28 cellular contexts compared by ENCODE assay signal in genomic region chr7:121501566-121501965, GRCh38.
"Had no signal": no experiment of that assay in that cellular context is flagged by ENCODE, and none has a peak within 500 bp of the region (broad histone marks: within the 10 kb centered on the region; RNA-seq: fewer than 3 reads in every experiment).

No MANE protein-coding gene starts in this region.

- H3K4me1 Mint-ChIP-seq: activated naive CD4-positive, alpha-beta T cell treated with anti-CD3 and anti-CD28 coated beads, Interleukin-2, amount 10 ng/mL, durations not matched to agents 7 days and 5 days; activated naive CD8-positive, alpha-beta T cell treated with anti-CD3 and anti-CD28 coated beads, Interleukin-2, amount 10 ng/mL, durations not matched to agents 7 days and 5 days; brain had no signal

- H3K36me3 ChIP-seq: ascending aorta, breast epithelium, cardiac muscle cell, colonic mucosa, esophagus squamous epithelium, gastroesophageal sphincter had no signal

- DNase-seq: activated CD4-positive, alpha-beta memory T cell treated with anti-CD3 and anti-CD28 coated beads for 36 hours; activated CD4-positive, alpha-beta T cell treated with anti-CD3 and anti-CD28 coated beads for 1 hour; activated CD4-positive, alpha-beta T cell treated with anti-CD3 and anti-CD28 coated beads for 4 hours; activated CD8-positive, alpha-beta memory T cell treated with anti-CD3 and anti-CD28 coated beads, Interleukin-2, amount 10 ng/mL, durations not matched to agents 7 days and 5 days; activated CD8-positive, alpha-beta memory T cell treated with anti-CD3 and anti-CD28 coated beads, Interleukin-2, amount 50 U/mL, for 4 hours; activated CD8-positive, alpha-beta T cell treated with anti-CD3 and anti-CD28 coated beads, Interleukin-2, amount 10 ng/mL, durations not matched to agents 7 days and 5 days; activated gamma-delta T cell; activated naive CD4-positive, alpha-beta T cell; activated naive CD4-positive, alpha-beta T cell treated with anti-CD3 and anti-CD28 coated beads, Interleukin-2, amount 10 ng/mL, durations not matched to agents 7 days and 5 days; activated naive CD8-positive, alpha-beta T cell treated with anti-CD3 and anti-CD28 coated beads, Interleukin-2, amount 10 ng/mL, durations not matched to agents 7 days and 5 days; activated T-cell treated with anti-CD3 and anti-CD28 coated beads, Interleukin-2, amount 50 U/mL, for 1 hour; activated T-cell treated with anti-CD3 and anti-CD28 coated beads, Interleukin-2, amount 50 U/mL, for 48 hours; central memory CD4-positive, alpha-beta T cell; cerebellar nuclear complex; colonic mucosa; effector CD8-positive, alpha-beta T cell; esophagus squamous epithelium; foreskin melanocyte; T-helper 2 cell had no signal

- H3K27ac Mint-ChIP-seq: activated CD4-positive, alpha-beta memory T cell treated with anti-CD3 and anti-CD28 coated beads for 36 hours; activated CD8-positive, alpha-beta memory T cell treated with anti-CD3 and anti-CD28 coated beads, Interleukin-2, amount 10 ng/mL, durations not matched to agents 7 days and 5 days; activated CD8-positive, alpha-beta T cell treated with anti-CD3 and anti-CD28 coated beads, Interleukin-2, amount 10 ng/mL, durations not matched to agents 7 days and 5 days; activated naive CD4-positive, alpha-beta T cell treated with anti-CD3 and anti-CD28 coated beads, Interleukin-2, amount 10 ng/mL, durations not matched to agents 7 days and 5 days; activated naive CD8-positive, alpha-beta T cell treated with anti-CD3 and anti-CD28 coated beads, Interleukin-2, amount 10 ng/mL, durations not matched to agents 7 days and 5 days; brain; WTC11 had no signal

- H3K36me3 Mint-ChIP-seq: activated naive CD4-positive, alpha-beta T cell treated with anti-CD3 and anti-CD28 coated beads, Interleukin-2, amount 10 ng/mL, durations not matched to agents 7 days and 5 days; activated naive CD8-positive, alpha-beta T cell treated with anti-CD3 and anti-CD28 coated beads, Interleukin-2, amount 10 ng/mL, durations not matched to agents 7 days and 5 days had no signal

- ATAC-seq: activated CD8-positive, alpha-beta memory T cell treated with anti-CD3 and anti-CD28 coated beads, Interleukin-2, amount 10 ng/mL, durations not matched to agents 7 days and 5 days; activated CD8-positive, alpha-beta T cell treated with anti-CD3 and anti-CD28 coated beads, Interleukin-2, amount 10 ng/mL, durations not matched to agents 7 days and 5 days; activated naive CD4-positive, alpha-beta T cell treated with anti-CD3 and anti-CD28 coated beads, Interleukin-2, amount 50 U/mL, for 72 hours; gastroesophageal sphincter; WTC11 had no signal

- H3K27me3 Mint-ChIP-seq: activated CD4-positive, alpha-beta memory T cell treated with anti-CD3 and anti-CD28 coated beads for 36 hours; activated CD8-positive, alpha-beta memory T cell treated with anti-CD3 and anti-CD28 coated beads, Interleukin-2, amount 10 ng/mL, durations not matched to agents 7 days and 5 days; activated naive CD4-positive, alpha-beta T cell treated with anti-CD3 and anti-CD28 coated beads, Interleukin-2, amount 10 ng/mL, durations not matched to agents 7 days and 5 days; activated naive CD8-positive, alpha-beta T cell treated with anti-CD3 and anti-CD28 coated beads, Interleukin-2, amount 10 ng/mL, durations not matched to agents 7 days and 5 days; brain had no signal

- H3K4me1 ChIP-seq: breast epithelium, colonic mucosa, gastroesophageal sphincter had no signal

- H3K4me3 ChIP-seq: ascending aorta, breast epithelium, cardiac muscle cell, colonic mucosa, esophagus squamous epithelium, gastroesophageal sphincter had no signal

- H3K27ac ChIP-seq: ascending aorta, breast epithelium, cardiac muscle cell, colonic mucosa, epithelial cell of prostate, esophagus squamous epithelium, gastroesophageal sphincter, VCaP had no signal

- H3K9me3 ChIP-seq: colonic mucosa had no signal

- H3K4me3 Mint-ChIP-seq: activated CD4-positive, alpha-beta memory T cell treated with anti-CD3 and anti-CD28 coated beads for 36 hours; activated CD8-positive, alpha-beta memory T cell treated with anti-CD3 and anti-CD28 coated beads, Interleukin-2, amount 10 ng/mL, durations not matched to agents 7 days and 5 days; activated CD8-positive, alpha-beta T cell treated with anti-CD3 and anti-CD28 coated beads, Interleukin-2, amount 10 ng/mL, durations not matched to agents 7 days and 5 days; activated naive CD4-positive, alpha-beta T cell treated with anti-CD3 and anti-CD28 coated beads, Interleukin-2, amount 10 ng/mL, durations not matched to agents 7 days and 5 days; activated naive CD8-positive, alpha-beta T cell treated with anti-CD3 and anti-CD28 coated beads, Interleukin-2, amount 10 ng/mL, durations not matched to agents 7 days and 5 days; brain; WTC11 had no signal

- H3K27me3 ChIP-seq: ascending aorta, breast epithelium, cardiac muscle cell, colonic mucosa, esophagus squamous epithelium, gastroesophageal sphincter had no signal
